Comparison of ENCODE assay signal across 10 cellular contexts in the genomic region with DNA sequence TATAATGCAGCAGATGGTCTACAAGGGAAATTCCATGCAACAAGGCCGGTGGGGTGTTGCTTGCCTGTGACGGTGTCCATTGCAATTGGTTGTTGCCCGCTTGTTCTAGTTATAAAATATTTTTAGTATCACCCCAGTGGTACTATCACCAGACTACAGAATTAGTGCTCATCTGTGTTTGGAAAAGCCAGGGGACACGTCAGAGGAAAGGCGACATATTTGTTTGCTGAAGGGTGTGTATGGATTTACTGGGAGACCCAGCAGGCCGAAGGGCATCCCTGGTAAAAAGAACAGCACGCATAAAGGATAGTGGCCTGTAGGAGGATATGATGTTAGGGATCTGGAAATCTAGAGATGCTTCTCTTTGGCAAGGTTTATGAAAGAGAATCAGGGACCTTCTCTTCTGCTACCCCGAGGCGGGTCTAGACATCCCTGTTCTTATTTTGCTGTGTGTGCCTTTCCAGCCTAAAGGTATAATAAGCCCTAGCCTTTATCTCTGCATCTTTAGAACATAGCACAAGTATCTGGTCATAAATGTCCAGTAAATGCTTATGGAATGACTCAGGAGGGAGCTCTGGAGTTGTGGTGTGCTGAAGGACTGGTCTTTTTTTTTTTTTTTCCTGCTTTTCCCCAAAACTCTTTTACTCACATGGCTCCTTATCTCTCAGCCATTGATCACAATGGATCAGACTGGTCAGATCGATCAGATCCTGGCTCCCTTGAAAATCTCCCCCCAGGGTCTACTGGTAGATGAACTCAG.
DNase-seq lines count a peak whose midpoint lies in the region; FAIRE-seq lines count a peak whose summit lies in the region.
"Had no signal": no experiment of that assay in that cellular context is flagged by ENCODE, and none has a peak within 500 bp of the region (broad histone marks: within the 10 kb centered on the region; RNA-seq: fewer than 3 reads in every experiment).

No MANE protein-coding gene starts in this region.

- FAIRE-seq in urothelium cell line (lab: Jason Lieb, UNC): no peak

- DNase-seq in SIG-M5 treated with dmso at 0.1 percent for 504 hours (lab: John Stamatoyannopoulos, UW; ENCODE audit: unreplicated experiment): peak; percentile 32
- no peak for DNase-seq in SIG-M5 (lab: John Stamatoyannopoulos, UW)
- DNase-seq in SW 1271 (lab: John Stamatoyannopoulos, UW): peak; percentile 23 to 60
- DNase-seq in fibroblast of gingiva (ENCODE audit: low read depth): peak; percentile 53
- peak; percentile 77 for DNase-seq in urothelium cell line (ENCODE audit: low spot score)
- no peak for DNase-seq in NCI-H2227 treated with DMSO at 0.1 percent for 48 hours (lab: John Stamatoyannopoulos, UW)
- DNase-seq in NOMO-1 treated with dmso at 0.1 percent for 144 hours (lab: John Stamatoyannopoulos, UW; ENCODE audit: unreplicated experiment): no peak
- no peak for DNase-seq in SHP77 treated with DMSO at 0.1 percent for 48 hours (lab: John Stamatoyannopoulos, UW)
- DNase-seq: mucosa of descending colon, NCI-H1417 had no signal

Comparison
In these comparisons a context has a peak if more than half of its experiments do, and no peak if none do; other contexts are left out.
1. DNase-seq: peak in SIG-M5 treated with dmso at 0.1 percent for 504 hours (single experiment), SW 1271 (2 of 2), fibroblast of gingiva (single experiment) and urothelium cell line (single experiment); none in SIG-M5 (single experiment), NCI-H2227 treated with DMSO at 0.1 percent for 48 hours (single experiment), NOMO-1 treated with dmso at 0.1 percent for 144 hours (single experiment) and SHP77 treated with DMSO at 0.1 percent for 48 hours (single experiment).